In genomic region chr22:42960146-42960509, GRCh38 we compare ENCODE assay signal across 9 cellular contexts. TPM values are rescaled to one million over a fixed set of nuclear protein-coding genes. Genes with fewer than 3 reads are reported as not detected.
DNase-seq lines count a peak whose midpoint lies in the region; ATAC-seq, FAIRE-seq and TF ChIP-seq lines count a peak whose summit lies in the region.
"Had no signal": no experiment of that assay in that cellular context is flagged by ENCODE, and none has a peak within 500 bp of the region (broad histone marks: within the 10 kb centered on the region; RNA-seq: fewer than 3 reads in every experiment).

No MANE protein-coding gene starts in this region.

- H4K20me1 ChIP-seq in neural progenitor cell (ENCODE audit: low read depth) = peaks cover 80% of the 10 kb centered on the region
- H4K20me1 ChIP-seq in Karpas-422 (ENCODE audit: insufficient read depth, low read depth, low read length) = peaks cover 47% of the 10 kb centered on the region

- no peak for ATAC-seq in CD4-positive, alpha-beta T cell (ENCODE audit: poor library complexity)
- peak; percentile 17; the same call in 1 of the 3 replicates for ATAC-seq in RWPE2 (ENCODE audit: low read depth)

- CTCF ChIA-PET in CD4-positive, alpha-beta T cell (lab: Charles Lee) = no interaction called here

- no peak overlapping the region for H3K27ac ChIP-seq in CD4-positive, alpha-beta T cell (ENCODE audit: low read depth, low read length)
- peak overlapping the region; percentile 70 for H3K27ac ChIP-seq in RWPE2 (ENCODE audit: poor library complexity, severe bottlenecking)
- peak overlapping the region; percentile 83 for H3K27ac ChIP-seq in epithelial cell of prostate
- no peak overlapping the region for H3K27ac ChIP-seq in neural progenitor cell
- no peak overlapping the region for H3K27ac ChIP-seq in Karpas-422 (ENCODE audit: low read length)

- H3K27me3 ChIP-seq in CD4-positive, alpha-beta T cell (ENCODE audit: control insufficient read depth, insufficient read depth, low read length) = no peaks in the 10 kb centered on the region
- H3K27me3 ChIP-seq in RWPE2 (ENCODE audit: insufficient read depth, poor library complexity, severe bottlenecking) (no peaks in the 10 kb centered on the region), neural progenitor cell (no peaks in the 10 kb centered on the region), Karpas-422 (ENCODE audit: low read length) (no peaks in the 10 kb centered on the region)

- H3K9me3 ChIP-seq in CD4-positive, alpha-beta T cell (ENCODE audit: control insufficient read depth, low read length) = no peaks in the 10 kb centered on the region
- H3K9me3 ChIP-seq in RWPE2 (ENCODE audit: severe bottlenecking) (no peaks in the 10 kb centered on the region), neural progenitor cell (ENCODE audit: low read depth) (no peaks in the 10 kb centered on the region), Karpas-422 (ENCODE audit: low read length) (no peaks in the 10 kb centered on the region)

- H3K9me3 Mint-ChIP-seq in CD4-positive, alpha-beta T cell = no peaks in the 10 kb centered on the region
- H3K9me3 Mint-ChIP-seq in neural progenitor cell = peaks cover 2% of the 10 kb centered on the region

- H3K27me3 Mint-ChIP-seq in CD4-positive, alpha-beta T cell = no peaks in the 10 kb centered on the region
- H3K27me3 Mint-ChIP-seq in neural progenitor cell (ENCODE audit: insufficient read depth, low read depth) = no peaks in the 10 kb centered on the region

- no peak for TF ChIP-seq POLR2A in GM12892 (IDR thresholded peaks at IDR 0.05; ENCODE audit: low read depth, low read length)

- H3K9ac ChIP-seq in neural progenitor cell = peak overlapping the region; percentile 17
- no peak overlapping the region for H3K9ac ChIP-seq in Karpas-422 (ENCODE audit: low read length)

- H3K36me3 ChIP-seq in RWPE2 (ENCODE audit: low read depth) (peaks cover 13% of the 10 kb centered on the region), neural progenitor cell (no peaks in the 10 kb centered on the region), Karpas-422 (ENCODE audit: insufficient read depth, low read length) (no peaks in the 10 kb centered on the region)

- peaks cover 2% of the 10 kb centered on the region for H3F3A ChIP-seq in neural progenitor cell (ENCODE audit: low read depth)

- POLR2A ChIA-PET in CD4-positive, alpha-beta T cell (lab: Charles Lee) = no interaction called here

- intact Hi-C loops in CD4-positive, alpha-beta T cell (cut with DNase I, micrococcal nuclease) = no loop called here

- H3K4me3 Mint-ChIP-seq in CD4-positive, alpha-beta T cell = peak overlapping the region; percentile 25
- peak overlapping the region; percentile 15 for H3K4me3 Mint-ChIP-seq in neural progenitor cell

- FAIRE-seq in GM12892 (lab: Jason Lieb, UNC) = no peak

- H3K36me3 Mint-ChIP-seq in CD4-positive, alpha-beta T cell (ENCODE audit: low read depth) = peaks cover 36% of the 10 kb centered on the region
- H3K36me3 Mint-ChIP-seq in neural progenitor cell = peaks cover 8% of the 10 kb centered on the region

- H3K4me1 ChIP-seq in RWPE2 (ENCODE audit: insufficient read depth, poor library complexity, severe bottlenecking) (peaks cover 56% of the 10 kb centered on the region), neural progenitor cell (peaks cover 30% of the 10 kb centered on the region), Karpas-422 (ENCODE audit: low read length) (peaks cover 7% of the 10 kb centered on the region)

- H3K79me2 ChIP-seq in neural progenitor cell (ENCODE audit: low read depth) (peaks cover 90% of the 10 kb centered on the region), Karpas-422 (ENCODE audit: low read length) (no peaks in the 10 kb centered on the region)

- TF ChIP-seq CTCF in CD4-positive, alpha-beta T cell (IDR thresholded peaks at IDR 0.05) = no peak
- TF ChIP-seq CTCF in RWPE2 (IDR thresholded peaks at IDR 0.05; ENCODE audit: poor library complexity, severe bottlenecking) (no peak), neural progenitor cell (IDR thresholded peaks at IDR 0.05) (no peak)

- H3K4me1 Mint-ChIP-seq in CD4-positive, alpha-beta T cell (ENCODE audit: low read depth) = peaks cover 78% of the 10 kb centered on the region
- peaks cover 58% of the 10 kb centered on the region for H3K4me1 Mint-ChIP-seq in neural progenitor cell

- H3K27ac Mint-ChIP-seq in CD4-positive, alpha-beta T cell = peak overlapping the region; percentile 28
- no peak overlapping the region for H3K27ac Mint-ChIP-seq in neural progenitor cell

- H3K4me2 ChIP-seq in neural progenitor cell = peak overlapping the region; percentile 21
- H3K4me2 ChIP-seq in Karpas-422 (ENCODE audit: low read depth, low read length, poor library complexity, severe bottlenecking) = no peak overlapping the region

- H3K4me3 ChIP-seq in RWPE2 (ENCODE audit: severe bottlenecking) (no peak overlapping the region), neural progenitor cell (no peak overlapping the region), Karpas-422 (ENCODE audit: low read length) (no peak overlapping the region)

- DNase-seq in CD4-positive, alpha-beta T cell = no peak
- DNase-seq in RWPE2 (ENCODE audit: low spot score) (no peak), epithelial cell of prostate (ENCODE audit: low read depth, low spot score) (no peak), neural progenitor cell (ENCODE audit: low spot score) (no peak), Karpas-422 (no peak), GM12892 (ENCODE audit: insufficient read length) (no peak)
- no peak for DNase-seq in stimulated activated CD4-positive, alpha-beta T cell treated with anti-CD3 and anti-CD28 coated beads, Interleukin-4, amount 100 ng/mL, for 24 hours
- no peak for DNase-seq in effector CD4-positive, alpha-beta T cell
- DNase-seq: cortex of kidney had no signal

- no peak overlapping the region for H2AFZ ChIP-seq in neural progenitor cell (replicated peaks)
- no peak overlapping the region for H2AFZ ChIP-seq in Karpas-422 (ENCODE audit: low read length)

- no peaks in the 10 kb centered on the region for H3K9me2 ChIP-seq in Karpas-422 (replicated peaks; ENCODE audit: insufficient read depth, low read length)

RNA-seq across cellular contexts. Expression of gene PACSIN2, which starts 54.8 kb away (rescaled TPM):
- total RNA-seq in CD4-positive, alpha-beta T cell = 10 to 100 TPM; 23.3 to 25.5 TPM
- 38.1 and 48.7 TPM in 2 replicates for total RNA-seq in neural progenitor cell (ENCODE audit: low replicate concordance)
- 8.3 and 10.9 TPM in 2 replicates for total RNA-seq in Karpas-422 (2014; rRNA removed; shearing (Covaris generic); ENCODE audit: low replicate concordance)
- 32.2 TPM for polyA plus RNA-seq in GM12892 (2012; ENCODE audit: missing spikeins)

Comparison
In these comparisons a context has a peak if more than half of its experiments do, and no peak if none do; other contexts are left out.
1. H3K27ac ChIP-seq: peak in RWPE2 (single experiment) and epithelial cell of prostate (single experiment); none in CD4-positive, alpha-beta T cell (single experiment), neural progenitor cell (single experiment) and Karpas-422 (single experiment).